Comparison of ENCODE assay signal across 10 cellular contexts in genomic region chr17:47949951-47950350, GRCh38. TPM values are rescaled to one million over a fixed set of nuclear protein-coding genes. Genes with fewer than 3 reads are reported as not detected.
A peak's percentile ranks its signal among the peaks of the same experiment; 100 is the strongest.
DNase-seq lines count a peak whose midpoint lies in the region; ATAC-seq, FAIRE-seq and TF ChIP-seq lines count a peak whose summit lies in the region.
"Had no signal": no experiment of that assay in that cellular context is flagged by ENCODE, and none has a peak within 500 bp of the region (broad histone marks: within the 10 kb centered on the region; RNA-seq: fewer than 3 reads in every experiment).

No MANE protein-coding gene starts in this region.

- H4K20me1 ChIP-seq in Karpas-422 (ENCODE audit: insufficient read depth, low read depth, low read length) = no peaks in the 10 kb centered on the region

- no peak overlapping the region for H2AFZ ChIP-seq in Karpas-422 (ENCODE audit: low read length)

- TF ChIP-seq CTCF in psoas muscle (IDR thresholded peaks at IDR 0.05) = no peak

- peak overlapping the region; percentile 66 for H3K4me3 ChIP-seq in Karpas-422 (ENCODE audit: low read length)
- no peak overlapping the region for H3K4me3 ChIP-seq in endocrine pancreas (ENCODE audit: control insufficient read depth, insufficient read depth, low read length)
- no peak overlapping the region for H3K4me3 ChIP-seq in psoas muscle

- DNase-seq in GM19239 (ENCODE audit: insufficient read length, low spot score) (no peak), Karpas-422 (peak; percentile 70), psoas muscle (no peak), NCI-H2171 (lab: John Stamatoyannopoulos, UW) (no peak), epidermal melanocyte (ENCODE audit: insufficient read length, low spot score) (no peak), NCI-H2171 treated with DMSO at 0.1 percent for 48 hours (lab: John Stamatoyannopoulos, UW) (no peak)

- intact Hi-C loops in psoas muscle (cut with DNase I) = loop anchor here (1.0 to 5.0 kb wide), 6 partner anchors 21 to 118 kb away; partner anchors contain the start of genes CDK5RAP3 (in 1 of the 2), LRRC46 (in 1 of the 2), MRPL10 (in 1 of the 2) and SCRN2 (in 1 of the 2)

- no peaks in the 10 kb centered on the region for H3K9me2 ChIP-seq in Karpas-422 (replicated peaks; ENCODE audit: insufficient read depth, low read length)

- H3K9me3 ChIP-seq in Karpas-422 (ENCODE audit: low read length) (no peaks in the 10 kb centered on the region), endocrine pancreas (ENCODE audit: control insufficient read depth, low read length) (no peaks in the 10 kb centered on the region), psoas muscle (no peaks in the 10 kb centered on the region)

- H3K27me3 ChIP-seq in Karpas-422 (ENCODE audit: low read length) (no peaks in the 10 kb centered on the region), endocrine pancreas (ENCODE audit: control insufficient read depth, insufficient read depth, low read length) (no peaks in the 10 kb centered on the region), psoas muscle (ENCODE audit: insufficient read depth in 3 of 3, low read length in 2 of 3) (no peaks in the 10 kb centered on the region)
- H3K27me3 ChIP-seq: brain microvascular endothelial cell had no signal

- peak; percentile 91 for FAIRE-seq in GM19239 (lab: Jason Lieb, UNC)

- H3K4me1 ChIP-seq in Karpas-422 (ENCODE audit: low read length) (peaks cover 63% of the 10 kb centered on the region), endocrine pancreas (ENCODE audit: control insufficient read depth, insufficient read depth, low read length) (no peaks in the 10 kb centered on the region), psoas muscle (peaks cover 21% of the 10 kb centered on the region)

- 63 to 78% (median 65%) methylated on average over 3 of the region's 3 CpGs for WGBS in psoas muscle, 3 donors

- peak overlapping the region; percentile 92 for H3K4me2 ChIP-seq in Karpas-422 (ENCODE audit: low read depth, low read length, poor library complexity, severe bottlenecking)

- no peaks in the 10 kb centered on the region for H3K79me2 ChIP-seq in Karpas-422 (ENCODE audit: low read length)

- no peak for TF ChIP-seq POLR2A in GM18505 (IDR thresholded peaks at IDR 0.05; ENCODE audit: borderline replicate concordance, extremely low read depth, insufficient read depth, insufficient read length)

- no peak for ATAC-seq in psoas muscle
- ATAC-seq in GM18505 (IDR thresholded peaks at IDR 0.05; ENCODE audit: unreplicated experiment) = no peak

- H3K36me3 ChIP-seq in Karpas-422 (ENCODE audit: insufficient read depth, low read length) = no peaks in the 10 kb centered on the region; the same call in 1 of the 2 replicates
- no peaks in the 10 kb centered on the region for H3K36me3 ChIP-seq in endocrine pancreas (ENCODE audit: control insufficient read depth, insufficient read depth, low read length)
- peaks cover 4 to 38% of the 10 kb centered on the region in 2 donors for H3K36me3 ChIP-seq in psoas muscle (ENCODE audit: insufficient read depth in 1 of 2, low read depth in 1 of 2)

- peak overlapping the region; percentile 95 for H3K27ac ChIP-seq in Karpas-422 (ENCODE audit: low read length)
- H3K27ac ChIP-seq in psoas muscle = peak overlapping the region; percentile 71
- H3K27ac ChIP-seq: brain microvascular endothelial cell had no signal

- peak overlapping the region; percentile 84 for H3K9ac ChIP-seq in Karpas-422 (ENCODE audit: low read length)
- peak overlapping the region; percentile 86 for H3K9ac ChIP-seq in endocrine pancreas (ENCODE audit: control insufficient read depth, insufficient read depth, low read length)

RNA-seq across cellular contexts. Expression of gene PRR15L, which starts 7.7 kb away (rescaled TPM):
- total RNA-seq in Karpas-422 (2014; rRNA removed; shearing (Covaris generic); ENCODE audit: low replicate concordance) = 0.97 and 2.7 TPM in 2 replicates
- not detected for total RNA-seq in psoas muscle
- under 1 TPM in 2 of 3 donors, not detected in 1; 0.04 to 0.17 TPM for polyA plus RNA-seq in psoas muscle
- total RNA-seq: T-helper 2 cell treated with Interferon-gamma antibody and Interleukin-4, amounts not matched to agents 100 ng/mL and 5 ng/mL, for 36 hours had no signal

RNA-seq across cellular contexts. Expression of gene PNPO, which starts 8.6 kb away (rescaled TPM):
- 26.8 and 32.0 TPM in 2 replicates for total RNA-seq in Karpas-422 (2014; rRNA removed; shearing (Covaris generic); ENCODE audit: low replicate concordance)
- total RNA-seq in psoas muscle = 10 to 100 TPM; 28.2 to 42.3 (median 33.8) TPM
- polyA plus RNA-seq in psoas muscle = 10 to 100 TPM; 12.0 to 30.0 (median 12.8) TPM

RNA-seq across cellular contexts. Expression of gene CDK5RAP3, which starts 21.0 kb away (rescaled TPM):
- 213 and 402 TPM in 2 replicates for total RNA-seq in Karpas-422 (2014; rRNA removed; shearing (Covaris generic); ENCODE audit: low replicate concordance)
- 10 to 100 TPM; 21.0 to 44.1 (median 34.5) TPM for total RNA-seq in psoas muscle
- 10 to 100 TPM; 25.4 to 29.9 (median 25.6) TPM for polyA plus RNA-seq in psoas muscle

RNA-seq across cellular contexts. Expression of gene SP2, which starts 53.9 kb away (rescaled TPM):
- 3.6 and 4.4 TPM in 2 replicates for total RNA-seq in Karpas-422 (2014; rRNA removed; shearing (Covaris generic); ENCODE audit: low replicate concordance)
- total RNA-seq in psoas muscle = 10 to 100 TPM; 10.8 to 16.1 (median 12.8) TPM
- polyA plus RNA-seq in psoas muscle = 10 to 100 TPM in 1 of 3 donors, 1 to 10 TPM in 2; 6.2 to 10.2 (median 7.2) TPM
